In the genomic region with DNA sequence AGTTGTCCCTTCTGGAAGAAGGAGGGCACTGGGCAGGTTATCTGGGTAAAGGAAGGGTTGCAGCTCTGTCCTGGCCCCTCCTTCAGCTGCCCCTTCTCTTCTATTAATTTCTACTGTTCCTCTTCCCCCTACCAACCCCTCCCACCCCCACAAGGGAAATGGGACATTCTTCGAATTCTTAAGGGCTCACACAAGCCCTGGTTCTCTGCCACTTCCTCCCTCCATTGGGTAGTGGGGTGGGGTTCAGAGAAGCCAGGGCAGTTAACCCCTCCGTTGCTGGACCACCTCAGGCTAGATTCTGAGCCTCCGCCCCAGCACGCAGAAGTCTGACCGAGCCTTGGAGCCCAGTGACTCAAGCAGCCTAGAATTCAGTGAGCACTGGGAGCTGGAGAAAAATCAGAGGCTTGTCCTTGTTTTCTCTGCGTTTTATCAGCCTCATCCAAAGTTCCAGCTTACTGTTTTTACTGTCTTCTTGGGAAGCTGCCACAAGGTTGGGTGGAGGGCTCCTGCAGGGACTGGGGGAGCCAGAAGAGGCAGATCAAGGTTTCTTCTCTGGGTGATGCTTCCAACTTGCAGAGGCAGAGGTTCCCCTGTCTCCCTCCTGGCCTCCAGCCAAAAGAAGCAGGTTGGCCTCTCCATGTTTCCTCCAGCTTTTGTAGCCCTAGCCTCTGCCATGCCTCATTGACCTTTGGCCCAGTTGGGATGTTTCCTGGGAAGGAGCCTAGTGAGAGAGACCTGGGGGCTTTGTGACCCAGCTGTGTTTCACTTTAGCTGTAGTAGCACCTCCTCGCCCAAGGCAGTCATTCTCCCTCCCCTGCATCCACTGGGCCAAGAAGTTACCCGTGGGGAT, we compare ENCODE assay signal across 1 cellular context.
TF ChIP-seq lines count a peak whose summit lies in the region.

No MANE protein-coding gene starts in this region.

TF ChIP-seq in SK-N-SH, 30 proteins besides CTCF, POLR2A, EP300 and RAD21 (continued from another document):
- TF ChIP-seq, protein P1, sequence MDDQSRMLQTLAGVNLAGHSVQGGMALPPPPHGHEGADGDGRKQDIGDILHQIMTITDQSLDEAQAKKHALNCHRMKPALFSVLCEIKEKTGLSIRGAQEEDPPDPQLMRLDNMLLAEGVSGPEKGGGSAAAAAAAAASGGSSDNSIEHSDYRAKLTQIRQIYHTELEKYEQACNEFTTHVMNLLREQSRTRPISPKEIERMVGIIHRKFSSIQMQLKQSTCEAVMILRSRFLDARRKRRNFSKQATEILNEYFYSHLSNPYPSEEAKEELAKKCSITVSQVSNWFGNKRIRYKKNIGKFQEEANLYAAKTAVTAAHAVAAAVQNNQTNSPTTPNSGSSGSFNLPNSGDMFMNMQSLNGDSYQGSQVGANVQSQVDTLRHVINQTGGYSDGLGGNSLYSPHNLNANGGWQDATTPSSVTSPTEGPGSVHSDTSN (IDR thresholded peaks at IDR 0.05), result no peak
- no peak for TF ChIP-seq MEF2A (IDR thresholded peaks at IDR 0.05; ENCODE audit: borderline replicate concordance, low read depth)
- TF ChIP-seq, protein P2, sequence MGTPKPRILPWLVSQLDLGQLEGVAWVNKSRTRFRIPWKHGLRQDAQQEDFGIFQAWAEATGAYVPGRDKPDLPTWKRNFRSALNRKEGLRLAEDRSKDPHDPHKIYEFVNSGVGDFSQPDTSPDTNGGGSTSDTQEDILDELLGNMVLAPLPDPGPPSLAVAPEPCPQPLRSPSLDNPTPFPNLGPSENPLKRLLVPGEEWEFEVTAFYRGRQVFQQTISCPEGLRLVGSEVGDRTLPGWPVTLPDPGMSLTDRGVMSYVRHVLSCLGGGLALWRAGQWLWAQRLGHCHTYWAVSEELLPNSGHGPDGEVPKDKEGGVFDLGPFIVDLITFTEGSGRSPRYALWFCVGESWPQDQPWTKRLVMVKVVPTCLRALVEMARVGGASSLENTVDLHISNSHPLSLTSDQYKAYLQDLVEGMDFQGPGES (IDR thresholded peaks at IDR 0.05; ENCODE audit: low read depth, low read length), result no peak
- TF ChIP-seq TEAD4 (IDR thresholded peaks at IDR 0.05; ENCODE audit: borderline replicate concordance, insufficient read depth), result peak; percentile 85
- no peak for TF ChIP-seq FOXM1 (IDR thresholded peaks at IDR 0.05; ENCODE audit: low read depth)
- no peak for TF ChIP-seq GABPA (IDR thresholded peaks at IDR 0.05; ENCODE audit: low read depth)
- no peak for TF ChIP-seq SIN3A (IDR thresholded peaks at IDR 0.05; ENCODE audit: borderline replicate concordance, low read depth, low read length)
- no peak for TF ChIP-seq GATA2 (CRISPR knock-in tag; IDR thresholded peaks at IDR 0.05)
- peak; percentile 76 for TF ChIP-seq NFIC (IDR thresholded peaks at IDR 0.05; ENCODE audit: borderline replicate concordance)
- TF ChIP-seq RXRA (IDR thresholded peaks at IDR 0.05; ENCODE audit: borderline replicate concordance, low read depth), result 0 out of 2 replicates have a peak, but pooled peaks have one; percentile 20
- no peak for TF ChIP-seq FOXJ3 (CRISPR knock-in tag; IDR thresholded peaks at IDR 0.05)
- TF ChIP-seq NRF1 (IDR thresholded peaks at IDR 0.05; ENCODE audit: low read depth, low read length), result no peak
- peak; percentile 45; the same call in 1 of the 2 replicates for TF ChIP-seq JUND (IDR thresholded peaks at IDR 0.05)
- TF ChIP-seq TAF1 (IDR thresholded peaks at IDR 0.05; ENCODE audit: borderline replicate concordance, low read depth, low read length), result no peak
- no peak for TF ChIP-seq RCOR1 (IDR thresholded peaks at IDR 0.05; ENCODE audit: low read length)
- no peak for TF ChIP-seq YY1 (IDR thresholded peaks at IDR 0.05; ENCODE audit: low read depth)
- 0 out of 2 replicates have a peak, but pooled peaks have one; percentile 21 for TF ChIP-seq ELF1 (IDR thresholded peaks at IDR 0.05)
- TF ChIP-seq, protein P3, sequence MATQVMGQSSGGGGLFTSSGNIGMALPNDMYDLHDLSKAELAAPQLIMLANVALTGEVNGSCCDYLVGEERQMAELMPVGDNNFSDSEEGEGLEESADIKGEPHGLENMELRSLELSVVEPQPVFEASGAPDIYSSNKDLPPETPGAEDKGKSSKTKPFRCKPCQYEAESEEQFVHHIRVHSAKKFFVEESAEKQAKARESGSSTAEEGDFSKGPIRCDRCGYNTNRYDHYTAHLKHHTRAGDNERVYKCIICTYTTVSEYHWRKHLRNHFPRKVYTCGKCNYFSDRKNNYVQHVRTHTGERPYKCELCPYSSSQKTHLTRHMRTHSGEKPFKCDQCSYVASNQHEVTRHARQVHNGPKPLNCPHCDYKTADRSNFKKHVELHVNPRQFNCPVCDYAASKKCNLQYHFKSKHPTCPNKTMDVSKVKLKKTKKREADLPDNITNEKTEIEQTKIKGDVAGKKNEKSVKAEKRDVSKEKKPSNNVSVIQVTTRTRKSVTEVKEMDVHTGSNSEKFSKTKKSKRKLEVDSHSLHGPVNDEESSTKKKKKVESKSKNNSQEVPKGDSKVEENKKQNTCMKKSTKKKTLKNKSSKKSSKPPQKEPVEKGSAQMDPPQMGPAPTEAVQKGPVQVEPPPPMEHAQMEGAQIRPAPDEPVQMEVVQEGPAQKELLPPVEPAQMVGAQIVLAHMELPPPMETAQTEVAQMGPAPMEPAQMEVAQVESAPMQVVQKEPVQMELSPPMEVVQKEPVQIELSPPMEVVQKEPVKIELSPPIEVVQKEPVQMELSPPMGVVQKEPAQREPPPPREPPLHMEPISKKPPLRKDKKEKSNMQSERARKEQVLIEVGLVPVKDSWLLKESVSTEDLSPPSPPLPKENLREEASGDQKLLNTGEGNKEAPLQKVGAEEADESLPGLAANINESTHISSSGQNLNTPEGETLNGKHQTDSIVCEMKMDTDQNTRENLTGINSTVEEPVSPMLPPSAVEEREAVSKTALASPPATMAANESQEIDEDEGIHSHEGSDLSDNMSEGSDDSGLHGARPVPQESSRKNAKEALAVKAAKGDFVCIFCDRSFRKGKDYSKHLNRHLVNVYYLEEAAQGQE (IDR thresholded peaks at IDR 0.05; ENCODE audit: low read depth, low read length), result no peak
- no peak for TF ChIP-seq POLR2AphosphoS5 (IDR thresholded peaks at IDR 0.05; ENCODE audit: low read depth, low read length)
